In genomic region chr1:159737238-159737637, GRCh38 we compare ENCODE assay signal across 11 cellular contexts. TPM values are rescaled to one million over a fixed set of nuclear protein-coding genes. Genes with fewer than 3 reads are reported as not detected.
"Had no signal": no experiment of that assay in that cellular context is flagged by ENCODE, and none has a peak within 500 bp of the region (broad histone marks: within the 10 kb centered on the region; RNA-seq: fewer than 3 reads in every experiment).

No MANE protein-coding gene starts in this region.

- H3K27ac Mint-ChIP-seq: IgD-negative memory B cell had no signal

- H3K9ac ChIP-seq: KMS-11 had no signal

- H3K4me1 Mint-ChIP-seq: IgD-negative memory B cell had no signal

- H3K4me3 ChIP-seq: K562 had no signal

- H3K36me3 Mint-ChIP-seq: IgD-negative memory B cell had no signal

- H3K27ac ChIP-seq: HL-60, KMS-11 had no signal

- H3K4me3 Mint-ChIP-seq: IgD-negative memory B cell had no signal

- H3K4me2 ChIP-seq: KMS-11 had no signal

- FAIRE-seq: HTR-8/SVneo, K562 had no signal

- DNase-seq: Karpas-422, Kasumi-1, KBM-7, KG1 had no signal

- ATAC-seq: K562 had no signal

RNA-seq across cellular contexts. Expression of gene CRP, which starts 22.8 kb away (rescaled TPM):
- total RNA-seq: HT-29, HT1080 had no signal
- polyA plus RNA-seq: IgD-negative memory B cell, K562 had no signal

RNA-seq across cellular contexts. Expression of gene DUSP23, which starts 43.5 kb away (rescaled TPM):
- total RNA-seq: HT1080 had no signal
